24 cellular contexts compared by ENCODE assay signal in the genomic region with DNA sequence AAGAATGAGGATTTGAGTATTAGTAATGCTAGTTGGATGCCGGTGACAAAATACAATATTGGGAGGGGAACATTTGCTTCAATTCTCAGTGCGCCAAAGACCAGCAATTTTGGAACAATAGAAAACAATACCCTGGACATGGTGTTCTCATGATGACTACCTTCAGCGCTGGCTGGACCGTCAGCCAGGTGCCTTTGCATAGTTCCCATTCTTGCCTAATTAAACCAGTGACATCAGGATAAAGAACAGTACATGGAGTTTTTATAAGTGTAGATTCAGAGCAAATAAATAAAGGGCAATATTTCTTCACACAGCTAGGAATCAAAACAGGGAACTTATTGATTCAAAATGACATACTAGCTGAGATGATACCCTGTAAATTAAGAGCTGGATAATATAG.
"Had no signal": no experiment of that assay in that cellular context is flagged by ENCODE, and none has a peak within 500 bp of the region (broad histone marks: within the 10 kb centered on the region; RNA-seq: fewer than 3 reads in every experiment).

No MANE protein-coding gene starts in this region.

- H3K4me3 ChIP-seq: colonic mucosa, coronary artery, dorsolateral prefrontal cortex, esophagus muscularis mucosa, esophagus squamous epithelium, gastrocnemius medialis, gastroesophageal sphincter, heart left ventricle, heart right ventricle, hepatocyte had no signal

- H3K9me3 ChIP-seq: colonic mucosa, esophagus muscularis mucosa, esophagus squamous epithelium, gastrocnemius medialis, gastroesophageal sphincter had no signal

- H3K36me3 ChIP-seq: colonic mucosa, esophagus muscularis mucosa, esophagus squamous epithelium, gastrocnemius medialis, gastroesophageal sphincter, heart left ventricle, heart right ventricle had no signal

- H3K27me3 ChIP-seq: colonic mucosa, esophagus muscularis mucosa, gastrocnemius medialis, hepatocyte had no signal

- H3K4me1 ChIP-seq: colonic mucosa, esophagus muscularis mucosa, esophagus squamous epithelium, foreskin keratinocyte, gastroesophageal sphincter, heart left ventricle, heart right ventricle had no signal

- DNase-seq: colonic mucosa; cortex of kidney; dermis blood vessel endothelial cell; dorsolateral prefrontal cortex; effector CD4-positive, alpha-beta T cell; effector CD8-positive, alpha-beta T cell; effector memory CD4-positive, alpha-beta T cell; effector memory CD8-positive, alpha-beta T cell; endodermal cell; erythroblast; esophagus squamous epithelium; foreskin fibroblast; foreskin keratinocyte; foreskin melanocyte; gastrocnemius medialis; glutamatergic neuron; head of caudate nucleus; heart left ventricle; heart right ventricle had no signal

- H3K27ac ChIP-seq: colonic mucosa, coronary artery, dorsolateral prefrontal cortex, epithelial cell of prostate, esophagus muscularis mucosa, esophagus squamous epithelium, foreskin keratinocyte, gastrocnemius medialis, gastroesophageal sphincter, heart left ventricle, heart right ventricle, hepatocyte had no signal
